In genomic region chr1:216722841-216723240, GRCh38 we compare ENCODE assay signal across 8 cellular contexts. TPM values are rescaled to one million over a fixed set of nuclear protein-coding genes. Genes with fewer than 3 reads are reported as not detected.
DNase-seq lines count a peak whose midpoint lies in the region; TF ChIP-seq lines count a peak whose summit lies in the region.

No MANE protein-coding gene starts in this region.

- peaks cover 12% of the 10 kb centered on the region for H3K27me3 Mint-ChIP-seq in activated CD4-positive, alpha-beta T cell treated with anti-CD3 and anti-CD28 coated beads, Interleukin-2, amount 10 ng/mL, durations not matched to agents 24 days and 14 days

- no peaks in the 10 kb centered on the region for H3K4me1 Mint-ChIP-seq in activated CD4-positive, alpha-beta T cell treated with anti-CD3 and anti-CD28 coated beads, Interleukin-2, amount 10 ng/mL, durations not matched to agents 24 days and 14 days

- DNase-seq in SW480 (ENCODE audit: low spot score) (peak; percentile 63), retinal pigment epithelial cell (ENCODE audit: low read depth) (no peak), HuH-7.5 (ENCODE audit: low spot score) (no peak), KBM-7 (no peak)
- no peak for DNase-seq in activated CD4-positive, alpha-beta T cell treated with anti-CD3 and anti-CD28 coated beads, Interleukin-2, amount 10 ng/mL, durations not matched to agents 24 days and 14 days
- no peak for DNase-seq in stimulated activated CD4-positive, alpha-beta T cell treated with anti-CD3 and anti-CD28 coated beads, Interleukin-2, amount 100 ng/mL, for 48 hours

- H3K27ac Mint-ChIP-seq in activated CD4-positive, alpha-beta T cell treated with anti-CD3 and anti-CD28 coated beads, Interleukin-2, amount 10 ng/mL, durations not matched to agents 24 days and 14 days: no peak overlapping the region

- H3K9me3 Mint-ChIP-seq in activated CD4-positive, alpha-beta T cell treated with anti-CD3 and anti-CD28 coated beads, Interleukin-2, amount 10 ng/mL, durations not matched to agents 24 days and 14 days: no peaks in the 10 kb centered on the region

- no peak overlapping the region for H3K4me3 Mint-ChIP-seq in activated CD4-positive, alpha-beta T cell treated with anti-CD3 and anti-CD28 coated beads, Interleukin-2, amount 10 ng/mL, durations not matched to agents 24 days and 14 days

- H3K36me3 ChIP-seq in HUES48 (ENCODE audit: control insufficient read depth, insufficient read depth, low read length) (no peaks in the 10 kb centered on the region), iPS-15b (ENCODE audit: control insufficient read depth, insufficient read depth, low read length) (no peaks in the 10 kb centered on the region)

- peaks cover 13% of the 10 kb centered on the region for H3K4me1 ChIP-seq in HUES48 (ENCODE audit: control insufficient read depth, insufficient read depth, low read length)
- no peaks in the 10 kb centered on the region for H3K4me1 ChIP-seq in iPS-15b (ENCODE audit: control insufficient read depth, insufficient read depth, low read length)

- in situ Hi-C loops in KBM-7 (cut with MboI; ENCODE audit: low pct_unique_long_range_greater_than_20kb, low sequenced_read_pairs): no loop called here

- H3K9ac ChIP-seq in HUES48 (ENCODE audit: low read depth, low read length) (peak overlapping the region; percentile 38; the same call in 1 of the 2 replicates), iPS-15b (ENCODE audit: low read depth, low read length) (no peak overlapping the region)

- H3K36me3 Mint-ChIP-seq in activated CD4-positive, alpha-beta T cell treated with anti-CD3 and anti-CD28 coated beads, Interleukin-2, amount 10 ng/mL, durations not matched to agents 24 days and 14 days (ENCODE audit: low read depth): no peaks in the 10 kb centered on the region

- H3K9me3 ChIP-seq in HUES48 (ENCODE audit: control insufficient read depth, insufficient read depth, low read length) (no peaks in the 10 kb centered on the region), iPS-15b (ENCODE audit: control insufficient read depth, insufficient read depth, low read length) (no peaks in the 10 kb centered on the region)

- intact Hi-C loops in activated CD4-positive, alpha-beta T cell treated with anti-CD3 and anti-CD28 coated beads, Interleukin-2, amount 10 ng/mL, durations not matched to agents 24 days and 14 days (cut with micrococcal nuclease): no loop called here

- peak overlapping the region; percentile 82 for H3K4me3 ChIP-seq in HUES48 (ENCODE audit: low read depth, low read length)
- peak overlapping the region; percentile 72 for H3K4me3 ChIP-seq in iPS-15b (ENCODE audit: low read depth, low read length)
- peak overlapping the region; percentile 65 for H3K4me3 ChIP-seq in retinal pigment epithelial cell (ENCODE audit: low read length)

- no peak overlapping the region for H3K27ac ChIP-seq in HUES48 (ENCODE audit: low read depth, low read length)

- no peaks in the 10 kb centered on the region; the same call in 1 of the 2 replicates for H3K27me3 ChIP-seq in HUES48 (ENCODE audit: control insufficient read depth, insufficient read depth, low read length)
- peaks cover 13% of the 10 kb centered on the region for H3K27me3 ChIP-seq in iPS-15b (ENCODE audit: control insufficient read depth, insufficient read depth, low read length)

- TF ChIP-seq CTCF in retinal pigment epithelial cell (conservative IDR thresholded peaks at IDR 0.05; ENCODE audit: low read depth, low read length): no peak

RNA-seq across cellular contexts. Expression of gene ESRRG, which starts 0.4 kb away (rescaled TPM):
- total RNA-seq in activated CD4-positive, alpha-beta T cell treated with anti-CD3 and anti-CD28 coated beads, Interleukin-2, amount 10 ng/mL, durations not matched to agents 24 days and 14 days: not detected in 2 replicates
